Comparison of ENCODE assay signal across 16 cellular contexts in the genomic region with DNA sequence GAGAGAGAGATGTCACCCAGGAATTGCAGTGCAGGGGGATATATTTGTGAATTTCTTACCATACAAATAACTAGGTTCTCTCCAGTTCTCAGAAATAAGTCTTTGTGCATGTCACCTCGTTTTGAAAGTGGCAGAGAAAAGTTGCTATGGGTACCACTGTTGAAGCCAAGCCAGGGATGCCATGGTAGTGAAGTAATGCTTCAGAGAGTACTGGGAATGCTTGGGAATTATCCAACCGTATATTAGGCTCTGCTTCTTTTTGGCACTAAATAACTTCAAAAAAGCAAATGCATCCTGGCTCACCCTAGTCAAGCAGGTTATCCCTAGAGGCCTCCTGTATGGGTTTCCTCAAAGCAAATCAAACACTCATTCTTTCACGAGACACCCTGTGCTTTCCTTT. TPM values are rescaled to one million over a fixed set of nuclear protein-coding genes. Genes with fewer than 3 reads are reported as not detected.
DNase-seq lines count a peak whose midpoint lies in the region; ATAC-seq, FAIRE-seq and TF ChIP-seq lines count a peak whose summit lies in the region.
"Had no signal": no experiment of that assay in that cellular context is flagged by ENCODE, and none has a peak within 500 bp of the region (broad histone marks: within the 10 kb centered on the region; RNA-seq: fewer than 3 reads in every experiment).

No MANE protein-coding gene starts in this region.

- FAIRE-seq in RCC 7860 (lab: Jason Lieb, UNC): no peak
- FAIRE-seq in GM12891 (lab: Jason Lieb, UNC): no peak

- H3K4me3 ChIP-seq in GM23248 (no peak overlapping the region), thyroid gland (replicated peaks in 1 of 3) (no peak overlapping the region), left lung (no peak overlapping the region)
- H3K4me3 ChIP-seq: PC-9 had no signal

- no peaks in the 10 kb centered on the region for H3K79me2 ChIP-seq in GM23248 (ENCODE audit: insufficient read depth)

- no peaks in the 10 kb centered on the region for H3K9me2 ChIP-seq in GM23248 (ENCODE audit: insufficient read depth)

- no peak for ATAC-seq in left lung
- ATAC-seq: Right ventricle myocardium inferior had no signal

- H3K36me3 ChIP-seq in GM23248 (ENCODE audit: low read depth) (no peaks in the 10 kb centered on the region), thyroid gland (no peaks in the 10 kb centered on the region), left lung (no peaks in the 10 kb centered on the region)
- H3K36me3 ChIP-seq: BE2C had no signal

- H3K27ac ChIP-seq in GM23248 (no peak overlapping the region), thyroid gland (peak overlapping the region in 2 of 3 donors; percentile 23 to 56), left lung (no peak overlapping the region)
- H3K27ac ChIP-seq: PC-9 had no signal

- H2AFZ ChIP-seq in GM23248: no peak overlapping the region
- H2AFZ ChIP-seq: PC-9 had no signal

- no peak for TF ChIP-seq CTCF in thyroid gland (IDR thresholded peaks at IDR 0.05)
- no peak for TF ChIP-seq CTCF in left lung (IDR thresholded peaks at IDR 0.05)

- 18% methylated on average over 3 of the region's 3 CpGs for WGBS in GM23248 (ENCODE audit: low coverage in 1 of 2, low lambda C conversion rate in 2 of 2, missing lambda C conversion rate in 2 of 2), 2 experiments
- WGBS in thyroid gland, 2 donors: 15 to 33% methylated on average over 3 of the region's 3 CpGs

- H3K4me2 ChIP-seq in GM23248 (ENCODE audit: unreplicated experiment): no peak overlapping the region
- H3K4me2 ChIP-seq: PC-9 had no signal

- in situ Hi-C loops in GM23248 (cut with MboI): no loop called here

- no peaks in the 10 kb centered on the region for H3K27me3 ChIP-seq in GM23248 (replicated peaks; ENCODE audit: insufficient read depth)
- H3K27me3 ChIP-seq in thyroid gland: no peaks in the 10 kb centered on the region
- H3K27me3 ChIP-seq in left lung: no peaks in the 10 kb centered on the region
- H3K27me3 ChIP-seq: BE2C had no signal

- no peak overlapping the region for H3K9ac ChIP-seq in GM23248

- H3K4me1 ChIP-seq in GM23248 (ENCODE audit: insufficient read depth) (no peaks in the 10 kb centered on the region), thyroid gland (no peaks in the 10 kb centered on the region), left lung (no peaks in the 10 kb centered on the region)
- H3K4me1 ChIP-seq: BE2C had no signal

- H3K9me3 ChIP-seq in GM23248 (ENCODE audit: low read depth) (no peaks in the 10 kb centered on the region), thyroid gland (no peaks in the 10 kb centered on the region), left lung (no peaks in the 10 kb centered on the region)
- H3K9me3 ChIP-seq: BE2C had no signal

- intact Hi-C loops in thyroid gland (cut with DNase I): no loop called here
- intact Hi-C loops in left lung (cut with DNase I): no loop called here

- TF ChIP-seq POLR2A in thyroid gland (IDR thresholded peaks at IDR 0.05): no peak
- TF ChIP-seq POLR2A in GM12891 (IDR thresholded peaks at IDR 0.05; ENCODE audit: low read depth, low read length): no peak

- DNase-seq in GM23248 (peak; percentile 13), RCC 7860 (ENCODE audit: low spot score) (peak; percentile 47), iPS-NIHi11 (ENCODE audit: low spot score) (peak; percentile 4), thyroid gland (peak; percentile 88), SK-N-DZ (ENCODE audit: low spot score) (no peak), left lung (no peak), GM12891 (ENCODE audit: insufficient read length, low spot score) (no peak)
- DNase-seq: BE2C; CD4-positive, alpha-beta memory T cell; H9; Kasumi-1; MV-4-11; NCI-H1436; NCI-H748 treated with DMSO at 0.1 percent for 48 hours; PC-9 had no signal

- H3F3A ChIP-seq in GM23248 (ENCODE audit: insufficient read depth): no peaks in the 10 kb centered on the region

- no peaks in the 10 kb centered on the region for H4K20me1 ChIP-seq in GM23248 (ENCODE audit: insufficient read depth)

TF ChIP-seq in GM12891, 5 proteins besides CTCF, POLR2A, EP300 and RAD21:
- TF ChIP-seq POU2F2 (IDR thresholded peaks at IDR 0.05; ENCODE audit: low read depth, low read length): no peak
- TF ChIP-seq PAX5 (IDR thresholded peaks at IDR 0.05; ENCODE audit: insufficient read depth, low read length, severe bottlenecking): no peak
- no peak for TF ChIP-seq POLR2AphosphoS5 (IDR thresholded peaks at IDR 0.05; ENCODE audit: low read depth, low read length)
- TF ChIP-seq SPI1 (IDR thresholded peaks at IDR 0.05; ENCODE audit: low read depth, low read length): no peak
- TF ChIP-seq TAF1 (IDR thresholded peaks at IDR 0.05; ENCODE audit: low read depth, low read length): no peak

RNA-seq across cellular contexts. Expression of gene DDX18, which starts 50.7 kb away (rescaled TPM):
- total RNA-seq in GM23248 (2014; rRNA removed; shearing (Covaris generic)): 44.5 and 46.3 TPM in 2 replicates
- polyA plus RNA-seq in GM23248 (2016; fragmentation: Nextera tagmentation; extraction: Ambion mirVana): 33.1 and 35.8 TPM in 2 replicates
- total RNA-seq in thyroid gland: 10 to 100 TPM; 47.6 to 65.6 (median 49.0) TPM
- polyA plus RNA-seq in SK-N-DZ (2014; cell fraction: cytosol; rRNA removed): 75.9 and 81.3 TPM in 2 replicates
- polyA plus RNA-seq in SK-N-DZ (2014; cell fraction: nucleus; rRNA removed): 71.2 and 73.1 TPM in 2 replicates
- 10 to 100 TPM; 39.1 to 55.7 TPM for total RNA-seq in left lung
- 48.6 TPM for polyA plus RNA-seq in GM12891 (2012; ENCODE audit: low read depth, missing spikeins)

Comparison
In these comparisons a context has a peak if more than half of its experiments do, and no peak if none do; other contexts are left out.
1. DNase-seq: peak in GM23248 (single experiment), RCC 7860 (single experiment), iPS-NIHi11 (single experiment) and thyroid gland (2 of 2); none in SK-N-DZ (single experiment), left lung (0 of 2) and GM12891 (single experiment).
2. H3K27ac ChIP-seq: peak in thyroid gland (2 of 3); none in GM23248 (single experiment) and left lung (0 of 2).